19 cellular contexts compared by ENCODE assay signal in the genomic region with DNA sequence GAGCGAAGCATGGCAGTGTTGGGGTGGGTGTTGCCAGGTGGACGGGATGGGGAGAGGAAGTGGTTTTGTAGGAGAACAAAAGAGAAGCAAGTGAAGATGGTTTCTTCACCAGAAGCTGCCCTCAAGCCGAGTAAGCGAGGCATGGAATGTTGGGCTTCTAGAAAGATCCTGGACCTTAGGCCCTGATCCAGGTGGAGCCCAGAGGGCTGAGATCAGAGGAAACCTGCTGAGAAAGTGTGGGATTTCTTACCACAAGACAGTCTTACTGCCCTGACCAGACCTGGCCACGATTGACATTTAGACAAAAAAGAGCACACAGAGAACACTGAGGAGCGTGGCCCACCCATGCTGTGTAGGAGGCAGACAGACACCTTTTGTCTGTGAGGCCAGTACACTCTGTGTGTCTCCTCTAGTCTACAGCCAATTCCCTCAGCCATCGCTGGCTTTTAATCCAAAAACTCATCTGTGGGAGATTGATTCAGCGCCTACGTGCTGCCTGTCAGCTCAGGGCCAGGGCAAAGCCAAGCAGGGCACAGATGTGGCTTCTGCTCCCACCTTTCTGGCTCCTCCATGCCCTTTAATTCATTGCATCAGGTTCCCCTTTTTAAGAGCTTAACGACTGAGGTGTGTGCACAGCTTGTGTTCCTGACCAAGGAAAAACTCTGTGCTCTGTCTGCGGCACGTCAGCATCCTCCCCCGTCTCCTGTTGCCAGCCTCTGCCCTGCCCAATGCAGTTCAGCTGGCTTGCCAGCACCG.
DNase-seq lines count a peak whose midpoint lies in the region; FAIRE-seq and TF ChIP-seq lines count a peak whose summit lies in the region.
"Had no signal": no experiment of that assay in that cellular context is flagged by ENCODE, and none has a peak within 500 bp of the region (broad histone marks: within the 10 kb centered on the region; RNA-seq: fewer than 3 reads in every experiment).

No MANE protein-coding gene starts in this region.

- no peaks in the 10 kb centered on the region for H3K9me3 ChIP-seq in effector memory CD4-positive, alpha-beta T cell (ENCODE audit: control insufficient read depth, low read length)
- no peaks in the 10 kb centered on the region for H3K9me3 ChIP-seq in thymus (ENCODE audit: control insufficient read depth)
- no peaks in the 10 kb centered on the region for H3K9me3 ChIP-seq in kidney (ENCODE audit: control insufficient read depth in 1 of 2, low read length in 2 of 2)
- H3K9me3 ChIP-seq: gastroesophageal sphincter had no signal

- peaks cover 54% of the 10 kb centered on the region for H3K36me3 Mint-ChIP-seq in activated CD4-positive, alpha-beta memory T cell treated with anti-CD3 and anti-CD28 coated beads for 36 hours
- H3K36me3 Mint-ChIP-seq: mesothelial cell of epicardium had no signal

- FAIRE-seq in kidney (lab: Jason Lieb, UNC): no peak
- FAIRE-seq: endothelial cell of umbilical vein had no signal

- H3K9me3 Mint-ChIP-seq in activated CD4-positive, alpha-beta memory T cell treated with anti-CD3 and anti-CD28 coated beads for 36 hours: no peaks in the 10 kb centered on the region
- H3K9me3 Mint-ChIP-seq: mesothelial cell of epicardium had no signal

- H3K27me3 Mint-ChIP-seq in activated CD4-positive, alpha-beta memory T cell treated with anti-CD3 and anti-CD28 coated beads for 36 hours: no peaks in the 10 kb centered on the region

- DNase-seq in stimulated activated CD4-positive, alpha-beta T cell treated with anti-CD3 and anti-CD28 coated beads, Interleukin-2, amount 100 ng/mL, for 24 hours: peak; percentile 38 to 50
- no peak for DNase-seq in stimulated activated CD4-positive, alpha-beta T cell treated with anti-CD3 and anti-CD28 coated beads, Interleukin-12 subunit alpha, Interleukin-12 subunit beta, amount 100 ng/mL, for 4 hours
- DNase-seq in activated CD4-positive, alpha-beta memory T cell treated with anti-CD3 and anti-CD28 coated beads for 36 hours: peak; percentile 70
- DNase-seq in effector memory CD4-positive, alpha-beta T cell: no peak
- DNase-seq in kidney: no peak
- DNase-seq in posterior cingulate gyrus: no peak
- DNase-seq in COLO668 (lab: John Stamatoyannopoulos, UW; ENCODE audit: unreplicated experiment): no peak
- DNase-seq: central memory CD4-positive, alpha-beta T cell; DMS53; NCI-H1048; NCI-H2171; trophoblast cell had no signal

- H3K9ac ChIP-seq in kidney (ENCODE audit: low read length in 2 of 2): no peak overlapping the region

- peaks cover 48% of the 10 kb centered on the region for H3K4me1 ChIP-seq in effector memory CD4-positive, alpha-beta T cell (ENCODE audit: control insufficient read depth, insufficient read depth, low read length, poor library complexity, severe bottlenecking)
- H3K4me1 ChIP-seq in thymus (ENCODE audit: control insufficient read depth, insufficient read depth, low read length) (peaks cover 45% of the 10 kb centered on the region), kidney (ENCODE audit: control insufficient read depth in 1 of 2, insufficient read depth in 1 of 2, low read depth in 1 of 2, low read length in 2 of 2) (no peaks in the 10 kb centered on the region)
- H3K4me1 ChIP-seq: gastroesophageal sphincter had no signal

- H3K4me3 ChIP-seq in effector memory CD4-positive, alpha-beta T cell (ENCODE audit: insufficient read depth, low read depth, low read length, poor library complexity, severe bottlenecking): no peak overlapping the region
- H3K4me3 ChIP-seq in thymus (ENCODE audit: low read length): peak overlapping the region; percentile 23
- H3K4me3 ChIP-seq in kidney (ENCODE audit: low read length in 2 of 2): no peak overlapping the region
- H3K4me3 ChIP-seq: gastroesophageal sphincter, SK-N-MC, smooth muscle cell had no signal

- no peaks in the 10 kb centered on the region for H3K36me3 ChIP-seq in effector memory CD4-positive, alpha-beta T cell (ENCODE audit: control insufficient read depth, insufficient read depth, low read length)
- H3K36me3 ChIP-seq in thymus (ENCODE audit: control insufficient read depth, insufficient read depth) (no peaks in the 10 kb centered on the region), kidney (ENCODE audit: control insufficient read depth in 1 of 2, insufficient read depth in 2 of 2, low read length in 2 of 2) (no peaks in the 10 kb centered on the region)
- H3K36me3 ChIP-seq: gastroesophageal sphincter had no signal

- H3K4me1 Mint-ChIP-seq in activated CD4-positive, alpha-beta memory T cell treated with anti-CD3 and anti-CD28 coated beads for 36 hours (ENCODE audit: low read depth): peaks cover 84% of the 10 kb centered on the region
- H3K4me1 Mint-ChIP-seq: mesothelial cell of epicardium had no signal

- H3K27ac Mint-ChIP-seq in activated CD4-positive, alpha-beta memory T cell treated with anti-CD3 and anti-CD28 coated beads for 36 hours: peak overlapping the region; percentile 100
- H3K27ac Mint-ChIP-seq: mesothelial cell of epicardium had no signal

- WGBS in thymus: 28% methylated on average over 14 of the region's 14 CpGs

- peak overlapping the region; percentile 48 for H3K27ac ChIP-seq in effector memory CD4-positive, alpha-beta T cell (ENCODE audit: insufficient read depth, low read length, poor library complexity, severe bottlenecking)
- peak overlapping the region; percentile 89 for H3K27ac ChIP-seq in thymus (ENCODE audit: low read depth)
- no peak overlapping the region for H3K27ac ChIP-seq in kidney (ENCODE audit: low read depth in 2 of 2, low read length in 2 of 2)
- H3K27ac ChIP-seq: gastroesophageal sphincter, SK-N-MC, VCaP had no signal

- H3K27me3 ChIP-seq in effector memory CD4-positive, alpha-beta T cell (replicated peaks; ENCODE audit: control insufficient read depth, insufficient read depth, low read length, poor library complexity, severe bottlenecking): no peaks in the 10 kb centered on the region
- no peaks in the 10 kb centered on the region for H3K27me3 ChIP-seq in thymus (ENCODE audit: control insufficient read depth, insufficient read depth)
- H3K27me3 ChIP-seq: gastroesophageal sphincter had no signal

- TF ChIP-seq CTCF in kidney (IDR thresholded peaks at IDR 0.05; ENCODE audit: borderline replicate concordance, extremely low read depth, insufficient read depth): no peak

- intact Hi-C loops in activated CD4-positive, alpha-beta memory T cell treated with anti-CD3 and anti-CD28 coated beads for 36 hours (cut with micrococcal nuclease): loop anchor here (5.0 to 10.0 kb wide), 5 partner anchors 350 to 930 kb away; partner anchors contain the start of genes DGKH and EPSTI1
- intact Hi-C loops in kidney (cut with DNase I) (no loop called here), posterior cingulate gyrus (cut with DNase I) (no loop called here)

- POLR2A ChIA-PET in activated CD4-positive, alpha-beta memory T cell treated with anti-CD3 and anti-CD28 coated beads for 36 hours (lab: Charles Lee): interaction anchor here (0.7 to 7.6 kb wide), 16 partner anchors 9 to 596 kb away, joined by 3 to 140 read pairs (median 10); partner anchors contain the start of genes AKAP11 and EPSTI1

- peak overlapping the region; percentile 96 for H3K4me3 Mint-ChIP-seq in activated CD4-positive, alpha-beta memory T cell treated with anti-CD3 and anti-CD28 coated beads for 36 hours
- H3K4me3 Mint-ChIP-seq: mesothelial cell of epicardium had no signal

- CTCF ChIA-PET in activated CD4-positive, alpha-beta memory T cell treated with anti-CD3 and anti-CD28 coated beads for 36 hours (lab: Charles Lee): interaction anchor here (1.1 to 2.2 kb wide), 3 partner anchors 11 to 120 kb away, joined by 3 to 13 read pairs (median 6); no protein-coding TSS in a partner anchor

Comparison
In these comparisons a context has a peak if more than half of its experiments do, and no peak if none do; other contexts are left out.
1. DNase-seq: peak in stimulated activated CD4-positive, alpha-beta T cell treated with anti-CD3 and anti-CD28 coated beads, Interleukin-2, amount 100 ng/mL, for 24 hours (2 of 2) and activated CD4-positive, alpha-beta memory T cell treated with anti-CD3 and anti-CD28 coated beads for 36 hours (single experiment); none in stimulated activated CD4-positive, alpha-beta T cell treated with anti-CD3 and anti-CD28 coated beads, Interleukin-12 subunit alpha, Interleukin-12 subunit beta, amount 100 ng/mL, for 4 hours (single experiment), effector memory CD4-positive, alpha-beta T cell (0 of 3), kidney (single experiment), posterior cingulate gyrus (0 of 10) and COLO668 (single experiment).
2. H3K27ac ChIP-seq: peak in effector memory CD4-positive, alpha-beta T cell (single experiment) and thymus (single experiment); none in kidney (0 of 2).